Comparison of ENCODE assay signal across 8 cellular contexts in genomic region chr19:32287811-32288227, GRCh38. TPM values are rescaled to one million over a fixed set of nuclear protein-coding genes. Genes with fewer than 3 reads are reported as not detected.
DNase-seq lines count a peak whose midpoint lies in the region; ATAC-seq and TF ChIP-seq lines count a peak whose summit lies in the region.

No MANE protein-coding gene starts in this region.

- no peaks in the 10 kb centered on the region for H3K36me3 Mint-ChIP-seq in GM23338 (ENCODE audit: low read depth)
- H3K36me3 Mint-ChIP-seq in nephron progenitor cell (ENCODE audit: low read depth) = no peaks in the 10 kb centered on the region

- no peak overlapping the region for H3K4me2 ChIP-seq in GM23338

- TF ChIP-seq CTCF in BJ (IDR thresholded peaks at IDR 0.05; ENCODE audit: insufficient read depth, low read depth, low read length) = peak; percentile 65
- TF ChIP-seq CTCF in GM23338 (conservative IDR thresholded peaks at IDR 0.05; ENCODE audit: low read depth in 2 of 2) = peak; percentile 69 to 96
- peak; percentile 37 for TF ChIP-seq CTCF in nephron progenitor cell (IDR thresholded peaks at IDR 0.05)

- H3K27me3 ChIP-seq in BJ (ENCODE audit: control insufficient read depth, insufficient read depth, low read length) = no peaks in the 10 kb centered on the region
- H3K27me3 ChIP-seq in GM23338 (ENCODE audit: insufficient read depth) = no peaks in the 10 kb centered on the region
- H3K27me3 ChIP-seq in SJCRH30 = no peaks in the 10 kb centered on the region

- H3K9me2 ChIP-seq in GM23338 (ENCODE audit: insufficient read depth) = no peaks in the 10 kb centered on the region

- H3K27ac Mint-ChIP-seq in GM23338 (peak overlapping the region; percentile 79; the same call in 1 of the 2 replicates), nephron progenitor cell (no peak overlapping the region)

- H3K4me3 Mint-ChIP-seq in GM23338 = no peak overlapping the region
- H3K4me3 Mint-ChIP-seq in nephron progenitor cell = no peak overlapping the region

- H3K9me3 ChIP-seq in SJCRH30 (replicated peaks) = no peaks in the 10 kb centered on the region

- H3K9me3 Mint-ChIP-seq in GM23338 (no peaks in the 10 kb centered on the region), nephron progenitor cell (no peaks in the 10 kb centered on the region)

- DNase-seq in BJ (ENCODE audit: low read depth) = peak; percentile 3
- DNase-seq in GM23338 (ENCODE audit: low spot score) = peak; percentile 87
- peak; percentile 85 to 93 for DNase-seq in SJCRH30
- DNase-seq in fibroblast of gingiva (ENCODE audit: low read depth) = peak; percentile 73
- peak; percentile 69 for DNase-seq in nephron progenitor cell

- no peaks in the 10 kb centered on the region for H3K79me2 ChIP-seq in GM23338 (replicated peaks; ENCODE audit: insufficient read depth)

- H4K20me1 ChIP-seq in GM23338 (replicated peaks; ENCODE audit: insufficient read depth) = no peaks in the 10 kb centered on the region

- no peaks in the 10 kb centered on the region for H3F3A ChIP-seq in GM23338 (replicated peaks; ENCODE audit: low read depth)

- H3K4me1 Mint-ChIP-seq in GM23338 (peaks cover 8% of the 10 kb centered on the region; the same call in 1 of the 3 replicates), nephron progenitor cell (peaks cover 22% of the 10 kb centered on the region)

- peak overlapping the region; percentile 93 for H2AFZ ChIP-seq in GM23338

- no peaks in the 10 kb centered on the region for H3K4me1 ChIP-seq in GM23338 (ENCODE audit: insufficient read depth)
- peaks cover 10% of the 10 kb centered on the region; the same call in 1 of the 2 replicates for H3K4me1 ChIP-seq in SJCRH30

- H3K27me3 Mint-ChIP-seq in GM23338 (ENCODE audit: insufficient read depth, low read depth, poor library complexity) (peaks cover 2% of the 10 kb centered on the region), nephron progenitor cell (ENCODE audit: low read depth, poor library complexity) (peaks cover 2% of the 10 kb centered on the region)

- POLR2A ChIA-PET in BJ (lab: Charles Lee) = no interaction called here

- no peaks in the 10 kb centered on the region for H3K36me3 ChIP-seq in BJ (ENCODE audit: control insufficient read depth, insufficient read depth, low read length)
- no peaks in the 10 kb centered on the region for H3K36me3 ChIP-seq in GM23338 (ENCODE audit: insufficient read depth)
- H3K36me3 ChIP-seq in SJCRH30 = no peaks in the 10 kb centered on the region

- CTCF ChIA-PET in BJ (lab: Yijun Ruan, JAX) = interaction anchor here (0.6 to 6.0 kb wide), 7 partner anchors 15 to 393 kb away, joined by 3 to 43 read pairs (median 3); no protein-coding TSS in a partner anchor

- H3K27ac ChIP-seq in GM23338 (ENCODE audit: low read depth) (no peak overlapping the region), SJCRH30 (no peak overlapping the region; the same call in 1 of the 2 replicates)

- peak; percentile 99 for ATAC-seq in GM23338
- no peak for ATAC-seq in GM21717 (IDR thresholded peaks at IDR 0.05; ENCODE audit: unreplicated experiment)
- no peak for ATAC-seq in HG03460 (IDR thresholded peaks at IDR 0.05; ENCODE audit: unreplicated experiment)
- ATAC-seq in GM21528 (IDR thresholded peaks at IDR 0.05; ENCODE audit: low FRiP score, unreplicated experiment) = no peak

- no peak overlapping the region for H3K4me3 ChIP-seq in BJ (ENCODE audit: low read depth, low read length)
- H3K4me3 ChIP-seq in GM23338 = no peak overlapping the region
- H3K4me3 ChIP-seq in SJCRH30 = peak overlapping the region; percentile 33

TF ChIP-seq in GM23338, 12 proteins besides CTCF, POLR2A, EP300 and RAD21 (continues in another document):
- TF ChIP-seq EZH2phosphoT487 (IDR thresholded peaks at IDR 0.05; ENCODE audit: unreplicated experiment) = no peak
- no peak for TF ChIP-seq ZNF331 (CRISPR knock-in tag; IDR thresholded peaks at IDR 0.05; ENCODE audit: low read depth)
- no peak for TF ChIP-seq ZNF114 (CRISPR knock-in tag; IDR thresholded peaks at IDR 0.05)
- no peak for TF ChIP-seq NANOG (IDR thresholded peaks at IDR 0.05; ENCODE audit: borderline replicate concordance)
- no peak for TF ChIP-seq CREB1 (CRISPR knock-in tag; IDR thresholded peaks at IDR 0.05; ENCODE audit: low read depth)
- no peak for TF ChIP-seq EZH2 (IDR thresholded peaks at IDR 0.05; ENCODE audit: low read depth, unreplicated experiment)
- TF ChIP-seq ETS1 (IDR thresholded peaks at IDR 0.05) = no peak
- TF ChIP-seq REST (IDR thresholded peaks at IDR 0.05; ENCODE audit: unreplicated experiment) = no peak
- TF ChIP-seq JUNB (IDR thresholded peaks at IDR 0.05; ENCODE audit: unreplicated experiment) = no peak
- no peak for TF ChIP-seq POLR2AphosphoS5 (IDR thresholded peaks at IDR 0.05; ENCODE audit: low read depth)

RNA-seq across cellular contexts. Expression of gene ZNF507, which starts 57.6 kb away (rescaled TPM):
- polyA plus RNA-seq in BJ (2011; rRNA removed) (6.7 and 11.5 TPM in 2 replicates), GM23338 (2016; fragmentation: Nextera tagmentation; extraction: Ambion mirVana) (7.4 and 10.4 TPM in 2 replicates)
- 6.9 and 9.4 TPM in 2 replicates for polyA minus RNA-seq in BJ (2011; rRNA and poly(A)+ RNA removed)
- 23.4 and 23.6 TPM in 2 replicates for total RNA-seq in GM23338 (2014; rRNA removed; shearing (Covaris generic))
- 19.2 and 22.5 TPM in 2 replicates for total RNA-seq in SJCRH30 (2014; rRNA removed; shearing (Covaris generic))

Comparison
In these comparisons a context has a peak if more than half of its experiments do, and no peak if none do; other contexts are left out.
1. DNase-seq: peak in every context shown above with its lines; median percentile 89 in SJCRH30; 87 in GM23338; 73 in fibroblast of gingiva; 69 in nephron progenitor cell; 3 in BJ.